ENCODE assay signal across 1 cellular context in the genomic region with DNA sequence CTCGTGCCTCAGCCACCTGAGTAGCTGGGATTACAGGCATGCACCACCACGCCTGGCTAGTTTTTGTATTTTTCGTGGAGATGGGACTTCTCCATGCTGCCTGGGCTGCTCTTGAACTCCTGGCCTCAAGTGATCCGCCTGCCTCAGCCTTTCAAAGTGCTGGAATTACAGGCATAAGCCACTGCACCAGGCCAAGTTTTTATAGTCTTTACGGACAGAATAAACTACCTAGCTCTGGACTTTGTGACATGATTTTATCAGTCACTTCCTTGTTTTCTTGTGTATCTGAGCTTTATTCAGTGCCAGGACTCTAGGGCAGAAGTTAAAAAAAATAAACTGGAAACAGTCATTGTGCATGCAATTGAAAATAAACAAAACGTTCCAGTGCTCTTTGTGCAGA.
TF ChIP-seq lines count a peak whose summit lies in the region.

No MANE protein-coding gene starts in this region.

TF ChIP-seq in HepG2, 621 proteins besides CTCF, POLR2A, EP300 and RAD21 (continued from another document):
- TF ChIP-seq ZNF687 (CRISPR knock-in tag; IDR thresholded peaks at IDR 0.05): peak; percentile 25; the same call in 1 of the 2 replicates
- TF ChIP-seq SALL1 (CRISPR knock-in tag; IDR thresholded peaks at IDR 0.05): peak; percentile 61
- TF ChIP-seq RNF2 (conservative IDR thresholded peaks at IDR 0.05; ENCODE audit: low read depth): 0 out of 2 replicates have a peak, but pooled peaks have one; percentile 30
- no peak; the same call in 1 of the 2 replicates for TF ChIP-seq MEF2D (CRISPR knock-in tag; IDR thresholded peaks at IDR 0.05)
- TF ChIP-seq, protein P1, sequence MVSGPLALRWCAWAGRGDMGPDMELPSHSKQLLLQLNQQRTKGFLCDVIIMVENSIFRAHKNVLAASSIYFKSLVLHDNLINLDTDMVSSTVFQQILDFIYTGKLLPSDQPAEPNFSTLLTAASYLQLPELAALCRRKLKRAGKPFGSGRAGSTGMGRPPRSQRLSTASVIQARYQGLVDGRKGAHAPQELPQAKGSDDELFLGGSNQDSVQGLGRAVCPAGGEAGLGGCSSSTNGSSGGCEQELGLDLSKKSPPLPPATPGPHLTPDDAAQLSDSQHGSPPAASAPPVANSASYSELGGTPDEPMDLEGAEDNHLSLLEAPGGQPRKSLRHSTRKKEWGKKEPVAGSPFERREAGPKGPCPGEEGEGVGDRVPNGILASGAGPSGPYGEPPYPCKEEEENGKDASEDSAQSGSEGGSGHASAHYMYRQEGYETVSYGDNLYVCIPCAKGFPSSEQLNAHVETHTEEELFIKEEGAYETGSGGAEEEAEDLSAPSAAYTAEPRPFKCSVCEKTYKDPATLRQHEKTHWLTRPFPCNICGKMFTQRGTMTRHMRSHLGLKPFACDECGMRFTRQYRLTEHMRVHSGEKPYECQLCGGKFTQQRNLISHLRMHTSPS (CRISPR knock-in tag; IDR thresholded peaks at IDR 0.05; ENCODE audit: low read depth): peak; percentile 7; the same call in 1 of the 2 replicates
- TF ChIP-seq ASH2L (IDR thresholded peaks at IDR 0.05; ENCODE audit: insufficient read length, low read depth, low read length): peak; percentile 28
- TF ChIP-seq, protein P2, sequence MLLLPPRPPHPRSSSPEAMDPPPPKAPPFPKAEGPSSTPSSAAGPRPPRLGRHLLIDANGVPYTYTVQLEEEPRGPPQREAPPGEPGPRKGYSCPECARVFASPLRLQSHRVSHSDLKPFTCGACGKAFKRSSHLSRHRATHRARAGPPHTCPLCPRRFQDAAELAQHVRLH (CRISPR knock-in tag; IDR thresholded peaks at IDR 0.05; ENCODE audit: borderline replicate concordance, low read depth): no peak
- TF ChIP-seq FOXA3 (CRISPR knock-in tag; IDR thresholded peaks at IDR 0.05): peak; percentile 45; the same call in 1 of the 2 replicates
- no peak for TF ChIP-seq SOX13 (IDR thresholded peaks at IDR 0.05)
- peak in 1 of 2 experiments; percentile 54; a peak in 2 of 4 replicates for TF ChIP-seq SOX13 (CRISPR knock-in tag; conservative IDR thresholded peaks at IDR 0.05 in 1 of 2, IDR thresholded peaks at IDR 0.05 in 1 of 2)
- 0 out of 2 replicates have a peak, but pooled peaks have one; percentile 48 for TF ChIP-seq KDM1A (CRISPR knock-in tag; IDR thresholded peaks at IDR 0.05)
- TF ChIP-seq, protein P3, sequence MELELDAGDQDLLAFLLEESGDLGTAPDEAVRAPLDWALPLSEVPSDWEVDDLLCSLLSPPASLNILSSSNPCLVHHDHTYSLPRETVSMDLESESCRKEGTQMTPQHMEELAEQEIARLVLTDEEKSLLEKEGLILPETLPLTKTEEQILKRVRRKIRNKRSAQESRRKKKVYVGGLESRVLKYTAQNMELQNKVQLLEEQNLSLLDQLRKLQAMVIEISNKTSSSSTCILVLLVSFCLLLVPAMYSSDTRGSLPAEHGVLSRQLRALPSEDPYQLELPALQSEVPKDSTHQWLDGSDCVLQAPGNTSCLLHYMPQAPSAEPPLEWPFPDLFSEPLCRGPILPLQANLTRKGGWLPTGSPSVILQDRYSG (CRISPR knock-in tag; IDR thresholded peaks at IDR 0.05): no peak
- no peak for TF ChIP-seq TOPORS (CRISPR knock-in tag; IDR thresholded peaks at IDR 0.05)
- TF ChIP-seq ZFX (CRISPR knock-in tag; IDR thresholded peaks at IDR 0.05; ENCODE audit: low read depth): peak; percentile 70
- TF ChIP-seq CENPT (CRISPR knock-in tag; IDR thresholded peaks at IDR 0.05; ENCODE audit: low read depth): no peak
- TF ChIP-seq FOXP4 (CRISPR knock-in tag; IDR thresholded peaks at IDR 0.05): peak; percentile 72
- no peak for TF ChIP-seq HNF4G (IDR thresholded peaks at IDR 0.05; ENCODE audit: borderline replicate concordance, low read depth, low read length)
- TF ChIP-seq HNF4G (CRISPR knock-in tag; IDR thresholded peaks at IDR 0.05; ENCODE audit: borderline replicate concordance, low read depth): peak; percentile 39; the same call in 1 of the 2 replicates
- TF ChIP-seq, protein P4, sequence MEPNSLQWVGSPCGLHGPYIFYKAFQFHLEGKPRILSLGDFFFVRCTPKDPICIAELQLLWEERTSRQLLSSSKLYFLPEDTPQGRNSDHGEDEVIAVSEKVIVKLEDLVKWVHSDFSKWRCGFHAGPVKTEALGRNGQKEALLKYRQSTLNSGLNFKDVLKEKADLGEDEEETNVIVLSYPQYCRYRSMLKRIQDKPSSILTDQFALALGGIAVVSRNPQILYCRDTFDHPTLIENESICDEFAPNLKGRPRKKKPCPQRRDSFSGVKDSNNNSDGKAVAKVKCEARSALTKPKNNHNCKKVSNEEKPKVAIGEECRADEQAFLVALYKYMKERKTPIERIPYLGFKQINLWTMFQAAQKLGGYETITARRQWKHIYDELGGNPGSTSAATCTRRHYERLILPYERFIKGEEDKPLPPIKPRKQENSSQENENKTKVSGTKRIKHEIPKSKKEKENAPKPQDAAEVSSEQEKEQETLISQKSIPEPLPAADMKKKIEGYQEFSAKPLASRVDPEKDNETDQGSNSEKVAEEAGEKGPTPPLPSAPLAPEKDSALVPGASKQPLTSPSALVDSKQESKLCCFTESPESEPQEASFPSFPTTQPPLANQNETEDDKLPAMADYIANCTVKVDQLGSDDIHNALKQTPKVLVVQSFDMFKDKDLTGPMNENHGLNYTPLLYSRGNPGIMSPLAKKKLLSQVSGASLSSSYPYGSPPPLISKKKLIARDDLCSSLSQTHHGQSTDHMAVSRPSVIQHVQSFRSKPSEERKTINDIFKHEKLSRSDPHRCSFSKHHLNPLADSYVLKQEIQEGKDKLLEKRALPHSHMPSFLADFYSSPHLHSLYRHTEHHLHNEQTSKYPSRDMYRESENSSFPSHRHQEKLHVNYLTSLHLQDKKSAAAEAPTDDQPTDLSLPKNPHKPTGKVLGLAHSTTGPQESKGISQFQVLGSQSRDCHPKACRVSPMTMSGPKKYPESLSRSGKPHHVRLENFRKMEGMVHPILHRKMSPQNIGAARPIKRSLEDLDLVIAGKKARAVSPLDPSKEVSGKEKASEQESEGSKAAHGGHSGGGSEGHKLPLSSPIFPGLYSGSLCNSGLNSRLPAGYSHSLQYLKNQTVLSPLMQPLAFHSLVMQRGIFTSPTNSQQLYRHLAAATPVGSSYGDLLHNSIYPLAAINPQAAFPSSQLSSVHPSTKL (CRISPR knock-in tag; IDR thresholded peaks at IDR 0.05): peak; percentile 52
- no peak for TF ChIP-seq ZNF234 (CRISPR knock-in tag; conservative IDR thresholded peaks at IDR 0.05)
- TF ChIP-seq, protein P5, sequence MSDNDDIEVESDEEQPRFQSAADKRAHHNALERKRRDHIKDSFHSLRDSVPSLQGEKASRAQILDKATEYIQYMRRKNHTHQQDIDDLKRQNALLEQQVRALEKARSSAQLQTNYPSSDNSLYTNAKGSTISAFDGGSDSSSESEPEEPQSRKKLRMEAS (IDR thresholded peaks at IDR 0.05): peak; percentile 33; the same call in 1 of the 2 replicates
- TF ChIP-seq HDAC1 (CRISPR knock-in tag; IDR thresholded peaks at IDR 0.05): peak; percentile 35; the same call in 1 of the 2 replicates
- peak; percentile 32; the same call in 1 of the 2 replicates for TF ChIP-seq NCOR1 (IDR thresholded peaks at IDR 0.05; ENCODE audit: borderline replicate concordance, low read length)
- TF ChIP-seq, protein P6, sequence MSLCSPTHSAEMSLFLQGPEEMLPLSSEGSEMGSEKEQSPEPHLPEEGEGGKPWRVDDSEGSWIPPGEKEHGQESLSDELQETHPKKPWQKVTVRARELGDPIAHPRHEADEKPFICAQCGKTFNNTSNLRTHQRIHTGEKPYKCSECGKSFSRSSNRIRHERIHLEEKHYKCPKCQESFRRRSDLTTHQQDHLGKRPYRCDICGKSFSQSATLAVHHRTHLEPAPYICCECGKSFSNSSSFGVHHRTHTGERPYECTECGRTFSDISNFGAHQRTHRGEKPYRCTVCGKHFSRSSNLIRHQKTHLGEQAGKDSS (CRISPR knock-in tag; IDR thresholded peaks at IDR 0.05; ENCODE audit: borderline replicate concordance, low read depth): 0 out of 2 replicates have a peak, but pooled peaks have one; percentile 42
- TF ChIP-seq FOXP1 (IDR thresholded peaks at IDR 0.05): no peak
- peak; percentile 59; the same call in 1 of the 2 replicates for TF ChIP-seq FOXP1 (CRISPR knock-in tag; IDR thresholded peaks at IDR 0.05)
- no peak for TF ChIP-seq NR2C2 (CRISPR knock-in tag; IDR thresholded peaks at IDR 0.05; ENCODE audit: borderline replicate concordance)
- TF ChIP-seq SOX5 (CRISPR knock-in tag; IDR thresholded peaks at IDR 0.05; ENCODE audit: borderline replicate concordance): peak; percentile 69; the same call in 1 of the 2 replicates
- peak; percentile 43; the same call in 1 of the 2 replicates for TF ChIP-seq CREM (IDR thresholded peaks at IDR 0.05)
- no peak for TF ChIP-seq CREM (CRISPR knock-in tag; IDR thresholded peaks at IDR 0.05)
- TF ChIP-seq SAP130 (CRISPR knock-in tag; IDR thresholded peaks at IDR 0.05; ENCODE audit: low read depth): peak; percentile 35; the same call in 1 of the 2 replicates
- 0 out of 2 replicates have a peak, but pooled peaks have one; percentile 11 for TF ChIP-seq GATAD2A (CRISPR knock-in tag; IDR thresholded peaks at IDR 0.05)
- peak; percentile 65; the same call in 1 of the 2 replicates for TF ChIP-seq ZNF501 (CRISPR knock-in tag; IDR thresholded peaks at IDR 0.05)
- no peak for TF ChIP-seq NFATC3 (CRISPR knock-in tag; IDR thresholded peaks at IDR 0.05)
- peak; percentile 63 for TF ChIP-seq TEAD3 (CRISPR knock-in tag; optimal IDR thresholded peaks at IDR 0.05; ENCODE audit: borderline replicate concordance)
- TF ChIP-seq ZMYM2 (CRISPR knock-in tag; IDR thresholded peaks at IDR 0.05): peak; percentile 85
- TF ChIP-seq ZNF720 (CRISPR knock-in tag; IDR thresholded peaks at IDR 0.05): no peak
- no peak for TF ChIP-seq ZNF772 (CRISPR knock-in tag; IDR thresholded peaks at IDR 0.05)
- TF ChIP-seq, protein P7, sequence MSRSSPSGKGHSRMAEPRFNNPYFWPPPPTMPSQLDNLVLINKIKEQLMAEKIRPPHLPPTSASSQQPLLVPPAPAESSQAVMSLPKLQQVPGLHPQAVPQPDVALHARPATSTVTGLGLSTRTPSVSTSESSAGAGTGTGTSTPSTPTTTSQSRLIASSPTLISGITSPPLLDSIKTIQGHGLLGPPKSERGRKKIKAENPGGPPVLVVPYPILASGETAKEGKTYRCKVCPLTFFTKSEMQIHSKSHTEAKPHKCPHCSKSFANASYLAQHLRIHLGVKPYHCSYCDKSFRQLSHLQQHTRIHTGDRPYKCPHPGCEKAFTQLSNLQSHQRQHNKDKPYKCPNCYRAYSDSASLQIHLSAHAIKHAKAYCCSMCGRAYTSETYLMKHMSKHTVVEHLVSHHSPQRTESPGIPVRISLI (CRISPR knock-in tag; IDR thresholded peaks at IDR 0.05; ENCODE audit: borderline replicate concordance): peak; percentile 65; the same call in 1 of the 2 replicates
- peak; percentile 36; the same call in 1 of the 2 replicates for TF ChIP-seq PPARG (CRISPR knock-in tag; conservative IDR thresholded peaks at IDR 0.05)
- TF ChIP-seq, protein P8, sequence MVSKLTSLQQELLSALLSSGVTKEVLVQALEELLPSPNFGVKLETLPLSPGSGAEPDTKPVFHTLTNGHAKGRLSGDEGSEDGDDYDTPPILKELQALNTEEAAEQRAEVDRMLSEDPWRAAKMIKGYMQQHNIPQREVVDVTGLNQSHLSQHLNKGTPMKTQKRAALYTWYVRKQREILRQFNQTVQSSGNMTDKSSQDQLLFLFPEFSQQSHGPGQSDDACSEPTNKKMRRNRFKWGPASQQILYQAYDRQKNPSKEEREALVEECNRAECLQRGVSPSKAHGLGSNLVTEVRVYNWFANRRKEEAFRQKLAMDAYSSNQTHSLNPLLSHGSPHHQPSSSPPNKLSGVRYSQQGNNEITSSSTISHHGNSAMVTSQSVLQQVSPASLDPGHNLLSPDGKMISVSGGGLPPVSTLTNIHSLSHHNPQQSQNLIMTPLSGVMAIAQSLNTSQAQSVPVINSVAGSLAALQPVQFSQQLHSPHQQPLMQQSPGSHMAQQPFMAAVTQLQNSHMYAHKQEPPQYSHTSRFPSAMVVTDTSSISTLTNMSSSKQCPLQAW (CRISPR knock-in tag; IDR thresholded peaks at IDR 0.05): 0 out of 2 replicates have a peak, but pooled peaks have one; percentile 27
- peak; percentile 22 for TF ChIP-seq IKZF4 (CRISPR knock-in tag; IDR thresholded peaks at IDR 0.05; ENCODE audit: borderline replicate concordance, low read depth, not compliant biosample characterization)
- 0 out of 2 replicates have a peak, but pooled peaks have one; percentile 33 for TF ChIP-seq KDM3A (CRISPR knock-in tag; IDR thresholded peaks at IDR 0.05; ENCODE audit: low read depth)
